8 cellular contexts compared by ENCODE assay signal in the genomic region with DNA sequence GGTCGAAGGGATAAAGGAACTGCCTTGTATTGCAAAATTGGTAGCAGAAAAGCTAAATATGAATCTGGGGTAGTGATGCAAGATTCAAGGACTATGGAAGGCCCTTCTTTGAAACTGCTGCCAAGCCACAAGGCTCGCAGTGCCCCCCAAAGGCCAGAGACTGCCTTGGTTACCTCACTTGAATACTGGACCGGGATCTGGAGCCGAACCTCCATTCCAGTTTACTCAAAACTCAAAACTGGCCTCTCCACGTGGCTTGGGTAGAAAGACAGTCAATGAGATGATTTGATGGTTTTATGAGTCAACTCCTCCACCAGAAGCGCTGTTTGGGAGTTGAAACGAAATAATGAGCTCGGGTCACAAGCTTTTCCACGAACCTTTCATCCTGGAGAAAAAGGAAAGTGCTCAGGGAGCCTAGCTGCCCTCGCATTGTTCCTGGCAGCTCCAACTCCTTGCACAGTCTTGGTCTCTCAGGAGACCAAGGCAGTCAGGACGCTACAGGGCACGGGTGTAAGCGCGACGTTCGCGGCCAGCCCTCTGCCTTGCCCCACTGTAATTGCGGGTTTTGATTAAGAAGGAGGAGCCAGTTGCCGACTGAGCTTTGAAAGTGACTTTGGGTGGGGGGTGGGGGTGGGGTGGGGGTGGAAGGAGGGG. TPM values are rescaled to one million over a fixed set of nuclear protein-coding genes. Genes with fewer than 3 reads are reported as not detected.
A peak's percentile ranks its signal among the peaks of the same experiment; 100 is the strongest.
DNase-seq lines count a peak whose midpoint lies in the region; ATAC-seq and TF ChIP-seq lines count a peak whose summit lies in the region.

No MANE protein-coding gene starts in this region.

- H3K4me3 ChIP-seq in AG04450 (ENCODE audit: low read depth, low read length) (peak overlapping the region; percentile 56), HL-60 (replicated peaks; ENCODE audit: insufficient read depth, low read length) (peak overlapping the region; percentile 78), SK-N-MC (peak overlapping the region; percentile 82), left lung (peak overlapping the region; percentile 49 to 71)

- CTCF ChIA-PET in AG04450 (lab: Charles Lee): interaction anchor here (0.9 kb wide), 1 partner anchor 49 kb away, joined by 3 read pairs; no protein-coding TSS in a partner anchor

- no peak overlapping the region for H3K27ac ChIP-seq in AG04450 (ENCODE audit: low read depth, low read length)
- peak overlapping the region; percentile 91 for H3K27ac ChIP-seq in HL-60 (replicated peaks)
- H3K27ac ChIP-seq in SK-N-MC: no peak overlapping the region
- peak overlapping the region; percentile 78 to 96 for H3K27ac ChIP-seq in left lung

- H3K27me3 ChIP-seq in AG04450 (ENCODE audit: control insufficient read depth, insufficient read depth, low read length) (peaks cover 14% of the 10 kb centered on the region), HL-60 (ENCODE audit: insufficient read depth, poor library complexity, severe bottlenecking) (no peaks in the 10 kb centered on the region), left lung (no peaks in the 10 kb centered on the region)

- TF ChIP-seq CTCF in AG04450 (IDR thresholded peaks at IDR 0.05; ENCODE audit: low read depth, low read length) (0 out of 2 replicates have a peak, but pooled peaks have one; percentile 1), HL-60 (IDR thresholded peaks at IDR 0.05; ENCODE audit: insufficient read depth, low read length) (peak; percentile 1), left lung (IDR thresholded peaks at IDR 0.05) (no peak)

- H3K4me1 ChIP-seq in left lung: peaks cover 0 to 52% of the 10 kb centered on the region in 2 donors

- H3K9me3 ChIP-seq in AG04450 (ENCODE audit: control insufficient read depth, insufficient read depth, low read length): no peaks in the 10 kb centered on the region; the same call in 1 of the 2 replicates
- H3K9me3 ChIP-seq in SK-N-MC (ENCODE audit: low read depth, low read length): no peaks in the 10 kb centered on the region
- no peaks in the 10 kb centered on the region for H3K9me3 ChIP-seq in left lung

- peak overlapping the region; percentile 31 for H3K9ac ChIP-seq in SK-N-MC (ENCODE audit: insufficient read length)

- ATAC-seq in GM18520 (IDR thresholded peaks at IDR 0.05; ENCODE audit: unreplicated experiment) (peak; percentile 6), left lung (peak; percentile 21), HG02642 (IDR thresholded peaks at IDR 0.05; ENCODE audit: poor library complexity, unreplicated experiment) (no peak)

- H3K36me3 ChIP-seq in SK-N-MC (ENCODE audit: insufficient read depth, low read length) (no peaks in the 10 kb centered on the region), left lung (no peaks in the 10 kb centered on the region)

- intact Hi-C loops in left lung (cut with DNase I): no loop called here

- no peak for DNase-seq in AG04450 (ENCODE audit: low read depth, low spot score)
- DNase-seq in HL-60 (ENCODE audit: low read depth in 1 of 2, low spot score in 1 of 2): peak in 1 of 2 experiments; percentile 42
- DNase-seq in SK-N-MC (ENCODE audit: low read depth, low spot score): no peak
- peak; percentile 53 for DNase-seq in central memory CD4-positive, alpha-beta T cell
- DNase-seq in left lung: peak; percentile 62 to 68
- peak; percentile 47 for DNase-seq in stimulated activated CD4-positive, alpha-beta T cell treated with anti-CD3 and anti-CD28 coated beads, Interleukin-4, amount 100 ng/mL, for 1 hour

- POLR2A ChIA-PET in AG04450 (lab: Yijun Ruan, JAX): no interaction called here

RNA-seq across cellular contexts. Expression of a gene that starts 2.8 kb away (rescaled TPM):
- polyA plus RNA-seq in AG04450 (2011; rRNA removed): 0.02 TPM in 2 replicates
- polyA minus RNA-seq in AG04450 (2011; rRNA and poly(A)+ RNA removed): 0.09 TPM in 1 of 2 replicates, not detected in the other
- total RNA-seq in left lung: 10 to 100 TPM; 10.2 to 38.5 TPM

Comparison
In these comparisons a context has a peak if more than half of its experiments do, and no peak if none do; other contexts are left out.
1. DNase-seq: peak in central memory CD4-positive, alpha-beta T cell (single experiment), left lung (2 of 2) and stimulated activated CD4-positive, alpha-beta T cell treated with anti-CD3 and anti-CD28 coated beads, Interleukin-4, amount 100 ng/mL, for 1 hour (single experiment); none in AG04450 (single experiment) and SK-N-MC (single experiment).
2. H3K27ac ChIP-seq: peak in HL-60 (single experiment) and left lung (2 of 2); none in AG04450 (single experiment) and SK-N-MC (single experiment).
3. CTCF ChIP-seq: peak in AG04450 (single experiment) and HL-60 (single experiment); none in left lung (0 of 2).
4. Peak in every context shown above with its lines, with median percentiles within 50 percentile points of each other: H3K4me3 ChIP-seq.